Comparison of ENCODE assay signal across 8 cellular contexts in genomic region chr6:146913842-146914562, GRCh38.
DNase-seq lines count a peak whose midpoint lies in the region; ATAC-seq, FAIRE-seq and TF ChIP-seq lines count a peak whose summit lies in the region.

No MANE protein-coding gene starts in this region.

- H3K36me3 ChIP-seq in BE2C = no peaks in the 10 kb centered on the region

- H3K36me3 Mint-ChIP-seq in activated naive CD8-positive, alpha-beta T cell treated with anti-CD3 and anti-CD28 coated beads, Interleukin-2, amount 50 U/mL, for 24 hours (ENCODE audit: low read depth) = no peaks in the 10 kb centered on the region
- no peaks in the 10 kb centered on the region for H3K36me3 Mint-ChIP-seq in osteocyte (ENCODE audit: unreplicated experiment)

- no peaks in the 10 kb centered on the region for H3K9me3 Mint-ChIP-seq in activated naive CD8-positive, alpha-beta T cell treated with anti-CD3 and anti-CD28 coated beads, Interleukin-2, amount 50 U/mL, for 24 hours
- peaks cover 18% of the 10 kb centered on the region for H3K9me3 Mint-ChIP-seq in osteocyte (ENCODE audit: unreplicated experiment)

- H3K9me3 ChIP-seq in BE2C = no peaks in the 10 kb centered on the region

- peak overlapping the region; percentile 19 for H3K4me3 Mint-ChIP-seq in activated naive CD8-positive, alpha-beta T cell treated with anti-CD3 and anti-CD28 coated beads, Interleukin-2, amount 50 U/mL, for 24 hours
- peak overlapping the region; percentile 50 for H3K4me3 Mint-ChIP-seq in osteocyte (ENCODE audit: unreplicated experiment)

- peak overlapping the region; percentile 35 for H3K27ac Mint-ChIP-seq in activated naive CD8-positive, alpha-beta T cell treated with anti-CD3 and anti-CD28 coated beads, Interleukin-2, amount 50 U/mL, for 24 hours
- peak overlapping the region; percentile 99 for H3K27ac Mint-ChIP-seq in osteocyte (ENCODE audit: unreplicated experiment)

- H3K4me3 ChIP-seq in BE2C (ENCODE audit: low read depth, low read length) = peak overlapping the region; percentile 49

- TF ChIP-seq EP300 in Ishikawa (IDR thresholded peaks at IDR 0.05; ENCODE audit: borderline replicate concordance) = peak; percentile 36; the same call in 1 of the 2 replicates

- peaks cover 9% of the 10 kb centered on the region for H3K27me3 Mint-ChIP-seq in activated naive CD8-positive, alpha-beta T cell treated with anti-CD3 and anti-CD28 coated beads, Interleukin-2, amount 50 U/mL, for 24 hours
- H3K27me3 Mint-ChIP-seq in osteocyte (ENCODE audit: unreplicated experiment) = no peaks in the 10 kb centered on the region

- peaks cover 24% of the 10 kb centered on the region for H3K4me1 ChIP-seq in BE2C

- 0 out of 2 replicates have a peak, but pooled peaks have one; percentile 2 for TF ChIP-seq CTCF in BE2C (IDR thresholded peaks at IDR 0.05; ENCODE audit: low read depth, low read length)
- TF ChIP-seq CTCF in osteocyte (IDR thresholded peaks at IDR 0.05) = peak; percentile 24

- DNase-seq in BE2C (peak; percentile 82), Right ventricle myocardium superior (peak; percentile 72), osteocyte (ENCODE audit: extremely low spot score, unreplicated experiment) (peak; percentile 93), GM19239 (ENCODE audit: insufficient read length, low spot score) (no peak)
- DNase-seq in activated naive CD8-positive, alpha-beta T cell treated with anti-CD3 and anti-CD28 coated beads, Interleukin-2, amount 50 U/mL, for 24 hours = peak; percentile 7

- peak; percentile 33; the same call in 1 of the 2 replicates for TF ChIP-seq RAD21 in Ishikawa (IDR thresholded peaks at IDR 0.05; ENCODE audit: low read depth)

- FAIRE-seq in GM19239 (lab: Jason Lieb, UNC) = no peak

- no peaks in the 10 kb centered on the region for H3K27me3 ChIP-seq in BE2C

- intact Hi-C loops in Right ventricle myocardium superior (cut with DNase I) = no loop called here

- peak; percentile 23 for ATAC-seq in activated naive CD8-positive, alpha-beta T cell treated with anti-CD3 and anti-CD28 coated beads, Interleukin-2, amount 50 U/mL, for 24 hours
- ATAC-seq in Right ventricle myocardium superior (ENCODE audit: poor library complexity) (peak; percentile 88), HG03521 (IDR thresholded peaks at IDR 0.05; ENCODE audit: unreplicated experiment) (no peak), HG02884 (IDR thresholded peaks at IDR 0.05; ENCODE audit: unreplicated experiment) (no peak)

- peaks cover 24% of the 10 kb centered on the region for H3K4me1 Mint-ChIP-seq in activated naive CD8-positive, alpha-beta T cell treated with anti-CD3 and anti-CD28 coated beads, Interleukin-2, amount 50 U/mL, for 24 hours
- H3K4me1 Mint-ChIP-seq in osteocyte (ENCODE audit: unreplicated experiment) = peaks cover 58% of the 10 kb centered on the region

TF ChIP-seq in Ishikawa, 13 proteins besides CTCF, POLR2A, EP300 and RAD21:
- TF ChIP-seq FOXM1 (IDR thresholded peaks at IDR 0.05; ENCODE audit: borderline replicate concordance, low read depth) (no peak), CEBPB (IDR thresholded peaks at IDR 0.05) (peak; percentile 31; the same call in 1 of the 2 replicates), TAF1 (IDR thresholded peaks at IDR 0.05; ENCODE audit: low read depth) (no peak), TCF12 (IDR thresholded peaks at IDR 0.05; ENCODE audit: low read depth) (peak; percentile 59), USF1 (IDR thresholded peaks at IDR 0.05) (0 out of 2 replicates have a peak, but pooled peaks have one; percentile 32), REST (IDR thresholded peaks at IDR 0.05; ENCODE audit: low read depth) (no peak), MAX (IDR thresholded peaks at IDR 0.05) (peak; percentile 84), NFIC (IDR thresholded peaks at IDR 0.05) (0 out of 2 replicates have a peak, but pooled peaks have one; percentile 25), CREB1 (IDR thresholded peaks at IDR 0.05; ENCODE audit: low read depth) (no peak), YY1 (IDR thresholded peaks at IDR 0.05; ENCODE audit: low read depth) (0 out of 2 replicates have a peak, but pooled peaks have one; percentile 38), EGR1 (IDR thresholded peaks at IDR 0.05) (no peak), TEAD4 (IDR thresholded peaks at IDR 0.05) (peak; percentile 93)

Comparison
In these comparisons a context has a peak if more than half of its experiments do, and no peak if none do; other contexts are left out.
1. ATAC-seq: peak in activated naive CD8-positive, alpha-beta T cell treated with anti-CD3 and anti-CD28 coated beads, Interleukin-2, amount 50 U/mL, for 24 hours (single experiment) and Right ventricle myocardium superior (single experiment); none in HG03521 (single experiment) and HG02884 (single experiment).